ENCODE assay signal across 7 cellular contexts in genomic region chr17:17808200-17808599, GRCh38. TPM values are rescaled to one million over a fixed set of nuclear protein-coding genes. Genes with fewer than 3 reads are reported as not detected.
A peak's percentile ranks its signal among the peaks of the same experiment; 100 is the strongest.
DNase-seq lines count a peak whose midpoint lies in the region; ATAC-seq and TF ChIP-seq lines count a peak whose summit lies in the region.
"Not testable (repeated sequence)": the region's sequence is repeated elsewhere in the genome, so short reads cannot be mapped to it uniquely, and the experiment has no call there.

No MANE protein-coding gene starts in this region.

- not testable (repeated sequence) for TF ChIP-seq RAD21 in HCT116 (IDR thresholded peaks at IDR 0.05; ENCODE audit: low read depth)

- not testable (repeated sequence) for H3K9me3 Mint-ChIP-seq in WTC11; dendritic cell treated with granulocyte-macrophage colony-stimulating factor and Interleukin-4, amounts not matched to agents 40 ng/mL and 50 ng/mL, for 4 days

- H3K4me2 ChIP-seq in HCT116 (ENCODE audit: low read length); Karpas-422 (ENCODE audit: low read depth, low read length, poor library complexity, severe bottlenecking): not testable (repeated sequence)

- not testable (repeated sequence) for H3K79me2 ChIP-seq in HCT116 (ENCODE audit: insufficient read depth, low read length); Karpas-422 (ENCODE audit: low read length)

- H3K36me3 Mint-ChIP-seq in WTC11: not testable (repeated sequence)
- peaks cover 91% of the 10 kb centered on the region for H3K36me3 Mint-ChIP-seq in dendritic cell treated with granulocyte-macrophage colony-stimulating factor and Interleukin-4, amounts not matched to agents 40 ng/mL and 50 ng/mL, for 4 days (ENCODE audit: low read depth)

- in situ Hi-C loops in Panc1 (cut with HindIII; ENCODE audit: low pct_unique_long_range_greater_than_20kb, low sequenced_read_pairs): not testable (repeated sequence)

- not testable (repeated sequence) for H3K9me3 ChIP-seq in A673 (ENCODE audit: low read depth, low read length, poor library complexity, severe bottlenecking); HCT116 (ENCODE audit: control insufficient read depth in 1 of 2, insufficient read depth in 1 of 2, low read depth in 1 of 2, low read length in 2 of 2); Karpas-422 (ENCODE audit: low read length); Panc1 (ENCODE audit: control insufficient read depth, insufficient read depth, low read depth, low read length); left ventricle myocardium inferior (replicated peaks)

- H3K27me3 ChIP-seq in A673 (replicated peaks; ENCODE audit: insufficient read depth, low read depth, low read length, poor library complexity); HCT116 (ENCODE audit: insufficient read depth, low read length); Karpas-422 (ENCODE audit: low read length); Panc1 (ENCODE audit: control insufficient read depth, insufficient read depth, low read length); left ventricle myocardium inferior (ENCODE audit: low read depth): not testable (repeated sequence)

- H3K9ac ChIP-seq in HCT116 (ENCODE audit: low read length); Karpas-422 (ENCODE audit: low read length): not testable (repeated sequence)

- H3K36me3 ChIP-seq in A673 (ENCODE audit: insufficient read depth, low read length, poor library complexity, severe bottlenecking) (peaks cover 54% of the 10 kb centered on the region), HCT116 (ENCODE audit: control insufficient read depth in 1 of 2, insufficient read depth in 2 of 2, low read length in 2 of 2) (peaks cover 1 to 29% of the 10 kb centered on the region in 2 experiments), Karpas-422 (ENCODE audit: insufficient read depth, low read length) (peaks cover 14% of the 10 kb centered on the region), left ventricle myocardium inferior (peaks cover 19% of the 10 kb centered on the region)
- not testable (repeated sequence) for H3K36me3 ChIP-seq in Panc1 (ENCODE audit: control insufficient read depth, insufficient read depth, low read length)

- TF ChIP-seq CTCF in A673 (conservative IDR thresholded peaks at IDR 0.05; ENCODE audit: low read depth, low read length); HCT116 (IDR thresholded peaks at IDR 0.05 in 2 of 3, conservative IDR thresholded peaks at IDR 0.05 in 1 of 3; ENCODE audit: borderline replicate concordance in 1 of 3, insufficient read depth in 1 of 3, low read depth in 2 of 3, low read length in 2 of 3); Panc1 (IDR thresholded peaks at IDR 0.05); WTC11 (IDR thresholded peaks at IDR 0.05); left ventricle myocardium inferior (IDR thresholded peaks at IDR 0.05; ENCODE audit: borderline replicate concordance): not testable (repeated sequence)

- H3K27me3 Mint-ChIP-seq in WTC11 (ENCODE audit: low read depth): peaks cover 16% of the 10 kb centered on the region
- H3K27me3 Mint-ChIP-seq in dendritic cell treated with granulocyte-macrophage colony-stimulating factor and Interleukin-4, amounts not matched to agents 40 ng/mL and 50 ng/mL, for 4 days: not testable (repeated sequence)

- BruUV-seq in A673 (replicated peaks; lab: Mats Ljungman, UMichigan); HCT116 (replicated peaks; lab: Mats Ljungman, UMichigan); Panc1 (replicated peaks; lab: Mats Ljungman, UMichigan): not testable (repeated sequence)

- H4K20me1 ChIP-seq in HCT116 (ENCODE audit: insufficient read depth); Karpas-422 (ENCODE audit: insufficient read depth, low read depth, low read length): not testable (repeated sequence)

- H3K27ac ChIP-seq in A673 (ENCODE audit: low read depth, low read length, poor library complexity, severe bottlenecking): peak overlapping the region; percentile 50
- peak overlapping the region; percentile 3; the same call in 1 of the 2 replicates for H3K27ac ChIP-seq in HCT116 (ENCODE audit: low read depth, low read length)
- H3K27ac ChIP-seq in Karpas-422 (ENCODE audit: low read length): peak overlapping the region; percentile 65
- peak overlapping the region; percentile 39 for H3K27ac ChIP-seq in Panc1 (ENCODE audit: low read length)
- peak overlapping the region; percentile 54 for H3K27ac ChIP-seq in left ventricle myocardium inferior (replicated peaks)

- H3K4me3 Mint-ChIP-seq in WTC11: peak overlapping the region; percentile 58; the same call in 1 of the 2 replicates
- H3K4me3 Mint-ChIP-seq in dendritic cell treated with granulocyte-macrophage colony-stimulating factor and Interleukin-4, amounts not matched to agents 40 ng/mL and 50 ng/mL, for 4 days: not testable (repeated sequence)

- not testable (repeated sequence) for H3K9me2 ChIP-seq in HCT116 (ENCODE audit: insufficient read depth); Karpas-422 (replicated peaks; ENCODE audit: insufficient read depth, low read length)

- POLR2A ChIA-PET in A673 (lab: Charles Lee; ENCODE audit: low non-redundant PET); Panc1 (lab: Charles Lee): not testable (repeated sequence)
- POLR2A ChIA-PET in HCT116 (lab: Charles Lee): interaction anchor here (0.7 to 2.1 kb wide), 2 partner anchors 23 to 28 kb away, joined by 4 to 6 read pairs; partner anchors contain the start of gene SREBF1
- POLR2A ChIA-PET in WTC11 (lab: Charles Lee): interaction anchor here (1.0 kb wide), 1 partner anchor 115 kb away, joined by 4 read pairs; no protein-coding TSS in a partner anchor

- intact Hi-C loops in A673 (cut with micrococcal nuclease; ENCODE audit: unreplicated experiment); HCT116 (cut with micrococcal nuclease); Panc1 (cut with micrococcal nuclease; ENCODE audit: unreplicated experiment); dendritic cell treated with granulocyte-macrophage colony-stimulating factor and Interleukin-4, amounts not matched to agents 40 ng/mL and 50 ng/mL, for 4 days (cut with micrococcal nuclease); left ventricle myocardium inferior (cut with micrococcal nuclease): not testable (repeated sequence)

- TF ChIP-seq POLR2A in HCT116 (IDR thresholded peaks at IDR 0.05; ENCODE audit: borderline replicate concordance, extremely low read depth, insufficient read depth, insufficient read length): not testable (repeated sequence)

- CTCF ChIA-PET in A673 (lab: Charles Lee) (interaction anchor here (1.2 kb wide), 1 partner anchor 59 kb away, joined by 3 read pairs; no protein-coding TSS in a partner anchor), HCT116 (lab: Charles Lee) (interaction anchor here (1.1 kb wide), 1 partner anchor 13 kb away, joined by 3 read pairs; no protein-coding TSS in a partner anchor), WTC11 (lab: Charles Lee) (interaction anchor here (0.9 to 2.2 kb wide), 8 partner anchors 15 to 81 kb away, joined by 3 to 18 read pairs (median 4); no protein-coding TSS in a partner anchor)
- CTCF ChIA-PET in Panc1 (lab: Charles Lee): not testable (repeated sequence)

- peaks cover 22% of the 10 kb centered on the region for H3K4me1 Mint-ChIP-seq in WTC11
- H3K4me1 Mint-ChIP-seq in dendritic cell treated with granulocyte-macrophage colony-stimulating factor and Interleukin-4, amounts not matched to agents 40 ng/mL and 50 ng/mL, for 4 days (ENCODE audit: low read depth): not testable (repeated sequence)

- not testable (repeated sequence) for H2AFZ ChIP-seq in HCT116 (ENCODE audit: low read depth, low read length, poor library complexity, severe bottlenecking); Karpas-422 (ENCODE audit: low read length)

- not testable (repeated sequence) for DNase-seq in A673 (ENCODE audit: low spot score); HCT116 (ENCODE audit: low read depth, low spot score); Karpas-422; Panc1 (ENCODE audit: low read depth, low spot score); WTC11 (ENCODE audit: low spot score); left ventricle myocardium inferior

- not testable (repeated sequence) for H3K4me3 ChIP-seq in A673 (ENCODE audit: low read depth, low read length, poor library complexity, severe bottlenecking); HCT116 (replicated peaks in 1 of 2; ENCODE audit: low read depth in 1 of 2, low read length in 2 of 2); Karpas-422 (ENCODE audit: low read length); Panc1 (ENCODE audit: low read depth in 2 of 2, low read length in 2 of 2); left ventricle myocardium inferior

- not testable (repeated sequence) for ATAC-seq in HCT116, Panc1, WTC11

- not testable (repeated sequence) for H3K27ac Mint-ChIP-seq in WTC11
- peak overlapping the region; percentile 58 for H3K27ac Mint-ChIP-seq in dendritic cell treated with granulocyte-macrophage colony-stimulating factor and Interleukin-4, amounts not matched to agents 40 ng/mL and 50 ng/mL, for 4 days

- RAD21 ChIA-PET in HCT116 (lab: Charles Lee; ENCODE audit: low non-redundant PET in 1 of 2, low total read pairs in 2 of 2, uncharacterized antibody in 2 of 2, unreplicated experiment in 2 of 2): interaction anchor here in 1 of 2 experiments (0.6 kb wide), 1 partner anchor 34 kb away, joined by 4 read pairs; no protein-coding TSS in a partner anchor

- peaks cover 33% of the 10 kb centered on the region for H3K4me1 ChIP-seq in A673 (ENCODE audit: insufficient read depth, low read length, poor library complexity, severe bottlenecking)
- H3K4me1 ChIP-seq in HCT116 (ENCODE audit: control insufficient read depth in 1 of 2, insufficient read depth in 2 of 2, low read length in 2 of 2): peaks cover 8 to 34% of the 10 kb centered on the region in 2 experiments; a peak in 3 of 4 replicates
- peaks cover 20% of the 10 kb centered on the region for H3K4me1 ChIP-seq in Karpas-422 (ENCODE audit: low read length)
- H3K4me1 ChIP-seq in Panc1 (ENCODE audit: control insufficient read depth, insufficient read depth, low read length): peaks cover 52% of the 10 kb centered on the region
- H3K4me1 ChIP-seq in left ventricle myocardium inferior: peaks cover 75% of the 10 kb centered on the region

RNA-seq across cellular contexts. Expression of gene SREBF1, which starts 28.6 kb away (rescaled TPM):
- total RNA-seq in A673 (2021) (240 and 328 TPM in 2 replicates), HCT116 (2021; ENCODE audit: unreplicated experiment) (298 TPM), Panc1 (2021; ENCODE audit: unreplicated experiment) (230 TPM), WTC11 (2021) (72.3 to 93.7 TPM (median 76.7 TPM) in 3 replicates), left ventricle myocardium inferior (10.2 TPM)
- polyA plus RNA-seq in HCT116 (2012): 252 and 301 TPM in 2 replicates
- 52.0 and 103 TPM in 2 replicates for total RNA-seq in Karpas-422 (2014; rRNA removed; shearing (Covaris generic); ENCODE audit: low replicate concordance)
- polyA plus RNA-seq in Panc1 (2012; ENCODE audit: insufficient read length): 434 TPM

Comparison
In these comparisons a context has a peak if more than half of its experiments do, and no peak if none do; other contexts are left out.
1. H3K27ac ChIP-seq: peak in every context shown above with its lines; median percentile 65 in Karpas-422; 54 in left ventricle myocardium inferior; 50 in A673; 39 in Panc1; 3 in HCT116.